In the genomic region with DNA sequence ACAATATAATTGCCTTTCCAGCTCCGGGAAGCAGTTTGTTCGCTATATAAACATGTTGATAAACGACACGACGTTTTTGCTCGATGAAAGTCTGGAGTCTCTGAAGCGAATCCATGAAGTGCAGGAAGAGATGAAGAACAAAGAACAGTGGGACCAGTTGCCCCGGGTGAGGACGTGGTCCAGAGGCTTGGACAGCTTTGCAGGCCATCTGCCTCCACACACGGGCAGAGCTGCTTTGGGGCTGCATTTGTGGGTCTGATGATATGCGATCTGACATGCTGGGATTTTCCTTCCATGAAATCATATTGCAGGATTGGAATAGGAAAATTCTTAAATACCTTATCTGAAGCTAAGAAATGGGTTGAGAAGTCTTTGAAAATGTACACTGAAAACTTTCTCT, we compare ENCODE assay signal across 15 cellular contexts. TPM values are rescaled to one million over a fixed set of nuclear protein-coding genes. Genes with fewer than 3 reads are reported as not detected.
DNase-seq lines count a peak whose midpoint lies in the region; ATAC-seq and TF ChIP-seq lines count a peak whose summit lies in the region.
"Had no signal": no experiment of that assay in that cellular context is flagged by ENCODE, and none has a peak within 500 bp of the region (broad histone marks: within the 10 kb centered on the region; RNA-seq: fewer than 3 reads in every experiment).

No MANE protein-coding gene starts in this region.

- POLR2A ChIA-PET in GM10248 (lab: Yijun Ruan, JAX): no interaction called here

- no peak overlapping the region for H3K9ac ChIP-seq in rectal smooth muscle tissue (ENCODE audit: low read length)

- no peak overlapping the region for H3K4me3 Mint-ChIP-seq in CD4-positive, CD25-positive, alpha-beta regulatory T cell
- H3K4me3 Mint-ChIP-seq: activated CD8-positive, alpha-beta memory T cell treated with anti-CD3 and anti-CD28 coated beads, Interleukin-2, amount 10 ng/mL, durations not matched to agents 7 days and 5 days; activated naive CD8-positive, alpha-beta T cell; neural crest cell had no signal

- H3K4me3 ChIP-seq in CD4-positive, CD25-positive, alpha-beta regulatory T cell (ENCODE audit: low read depth, low read length): no peak overlapping the region
- H3K4me3 ChIP-seq in rectal smooth muscle tissue (ENCODE audit: low read length): no peak overlapping the region

- H3K27me3 Mint-ChIP-seq in CD4-positive, CD25-positive, alpha-beta regulatory T cell: no peaks in the 10 kb centered on the region
- H3K27me3 Mint-ChIP-seq: activated CD8-positive, alpha-beta memory T cell treated with anti-CD3 and anti-CD28 coated beads, Interleukin-2, amount 10 ng/mL, durations not matched to agents 7 days and 5 days; activated naive CD8-positive, alpha-beta T cell had no signal

- H3K27me3 ChIP-seq in CD4-positive, CD25-positive, alpha-beta regulatory T cell (ENCODE audit: control insufficient read depth, insufficient read depth, low read length): no peaks in the 10 kb centered on the region
- H3K27me3 ChIP-seq in rectal smooth muscle tissue (ENCODE audit: control insufficient read depth, insufficient read depth, low read length): no peaks in the 10 kb centered on the region

- CTCF ChIA-PET in GM10248 (lab: Yijun Ruan, JAX): interaction anchor here (0.7 to 1.7 kb wide), 6 partner anchors 9 to 269 kb away, joined by 3 to 5 read pairs (median 3); partner anchors contain the start of gene CENPS

- H3K9me3 ChIP-seq in CD4-positive, CD25-positive, alpha-beta regulatory T cell (ENCODE audit: control insufficient read depth in 2 of 2, low read length in 2 of 2): no peaks in the 10 kb centered on the region

- peaks cover 50% of the 10 kb centered on the region for H3K36me3 ChIP-seq in CD4-positive, CD25-positive, alpha-beta regulatory T cell (ENCODE audit: control insufficient read depth, insufficient read depth, low read length)
- peaks cover 17% of the 10 kb centered on the region for H3K36me3 ChIP-seq in rectal smooth muscle tissue (ENCODE audit: control insufficient read depth, insufficient read depth, low read length)

- peaks cover 41% of the 10 kb centered on the region for H3K36me3 Mint-ChIP-seq in CD4-positive, CD25-positive, alpha-beta regulatory T cell

- in situ Hi-C loops in GM13977 (cut with MboI; ENCODE audit: low pct_unique_long_range_greater_than_20kb, low sequenced_read_pairs, unreplicated experiment): no loop called here

- H3K27ac ChIP-seq in CD4-positive, CD25-positive, alpha-beta regulatory T cell (ENCODE audit: insufficient read depth, low read length, poor library complexity, severe bottlenecking): no peak overlapping the region
- H3K27ac ChIP-seq in caudate nucleus (ENCODE audit: low read depth, low read length) (peak overlapping the region; percentile 85), rectal smooth muscle tissue (ENCODE audit: low read depth, low read length) (peak overlapping the region; percentile 77)
- H3K27ac ChIP-seq: VCaP had no signal

- no peak for DNase-seq in CD4-positive, CD25-positive, alpha-beta regulatory T cell
- DNase-seq in caudate nucleus (lab: John Stamatoyannopoulos, UW) (peak in 46 of 61 donors; percentile 4 to 88 (median 28)), hypothalamus (lab: John Stamatoyannopoulos, UW) (peak in 29 of 51 donors; percentile 5 to 66 (median 33)), GM13977 (ENCODE audit: low spot score) (no peak), GM10248 (ENCODE audit: extremely low spot score) (no peak), NCI-H2107 (lab: John Stamatoyannopoulos, UW) (no peak)
- DNase-seq: activated CD8-positive, alpha-beta memory T cell treated with anti-CD3 and anti-CD28 coated beads, Interleukin-2, amount 10 ng/mL, durations not matched to agents 7 days and 5 days; NCI-H1048; stimulated activated CD4-positive, alpha-beta T cell treated with anti-CD3 and anti-CD28 coated beads, Interleukin-15, amount 100 ng/mL, for 24 hours had no signal

- TF ChIP-seq CTCF in GM13977 (IDR thresholded peaks at IDR 0.05; ENCODE audit: extremely low read depth, insufficient read depth, missing control alignments) (no peak), GM10248 (IDR thresholded peaks at IDR 0.05; ENCODE audit: control extremely low read depth, extremely low read depth, low read depth, missing control alignments) (no peak)

- peak overlapping the region in 2 of 3 donors; percentile 11 to 84 for H3K27ac Mint-ChIP-seq in CD4-positive, CD25-positive, alpha-beta regulatory T cell
- H3K27ac Mint-ChIP-seq: activated CD8-positive, alpha-beta memory T cell treated with anti-CD3 and anti-CD28 coated beads, Interleukin-2, amount 10 ng/mL, durations not matched to agents 7 days and 5 days; activated naive CD8-positive, alpha-beta T cell had no signal

- no peaks in the 10 kb centered on the region for H3K4me1 ChIP-seq in CD4-positive, CD25-positive, alpha-beta regulatory T cell (ENCODE audit: control insufficient read depth, insufficient read depth, low read length, poor library complexity, severe bottlenecking)
- peaks cover 16% of the 10 kb centered on the region for H3K4me1 ChIP-seq in rectal smooth muscle tissue (ENCODE audit: control insufficient read depth, insufficient read depth, low read length)

- no peaks in the 10 kb centered on the region for H3K9me3 Mint-ChIP-seq in CD4-positive, CD25-positive, alpha-beta regulatory T cell
- H3K9me3 Mint-ChIP-seq: neural crest cell had no signal

- peaks cover 0 to 3% (median 1%) of the 10 kb centered on the region in 4 donors for H3K4me1 Mint-ChIP-seq in CD4-positive, CD25-positive, alpha-beta regulatory T cell

- ATAC-seq in CD4-positive, CD25-positive, alpha-beta regulatory T cell (ENCODE audit: low read depth in 2 of 2): no peak
- ATAC-seq in SK-N-SH treated with all-trans-retinoic acid at 6 μM for 48 hours: no peak
- ATAC-seq: activated CD8-positive, alpha-beta memory T cell treated with anti-CD3 and anti-CD28 coated beads, Interleukin-2, amount 10 ng/mL, durations not matched to agents 7 days and 5 days; left lobe of liver had no signal

TF ChIP-seq in SK-N-SH treated with all-trans-retinoic acid at 6 μM for 48 hours, 23 proteins besides CTCF, POLR2A, EP300 and RAD21:
- no peak for TF ChIP-seq GLIS3 (CRISPR knock-in tag; IDR thresholded peaks at IDR 0.05)
- TF ChIP-seq CREB5 (CRISPR knock-in tag; IDR thresholded peaks at IDR 0.05; ENCODE audit: low read depth): no peak
- TF ChIP-seq TOX (CRISPR knock-in tag; IDR thresholded peaks at IDR 0.05; ENCODE audit: borderline replicate concordance): no peak
- TF ChIP-seq, protein P1, sequence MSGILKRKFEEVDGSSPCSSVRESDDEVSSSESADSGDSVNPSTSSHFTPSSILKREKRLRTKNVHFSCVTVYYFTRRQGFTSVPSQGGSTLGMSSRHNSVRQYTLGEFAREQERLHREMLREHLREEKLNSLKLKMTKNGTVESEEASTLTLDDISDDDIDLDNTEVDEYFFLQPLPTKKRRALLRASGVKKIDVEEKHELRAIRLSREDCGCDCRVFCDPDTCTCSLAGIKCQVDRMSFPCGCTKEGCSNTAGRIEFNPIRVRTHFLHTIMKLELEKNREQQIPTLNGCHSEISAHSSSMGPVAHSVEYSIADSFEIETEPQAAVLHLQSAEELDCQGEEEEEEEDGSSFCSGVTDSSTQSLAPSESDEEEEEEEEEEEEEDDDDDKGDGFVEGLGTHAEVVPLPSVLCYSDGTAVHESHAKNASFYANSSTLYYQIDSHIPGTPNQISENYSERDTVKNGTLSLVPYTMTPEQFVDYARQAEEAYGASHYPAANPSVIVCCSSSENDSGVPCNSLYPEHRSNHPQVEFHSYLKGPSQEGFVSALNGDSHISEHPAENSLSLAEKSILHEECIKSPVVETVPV (CRISPR knock-in tag; IDR thresholded peaks at IDR 0.05): no peak
- TF ChIP-seq, protein P2, sequence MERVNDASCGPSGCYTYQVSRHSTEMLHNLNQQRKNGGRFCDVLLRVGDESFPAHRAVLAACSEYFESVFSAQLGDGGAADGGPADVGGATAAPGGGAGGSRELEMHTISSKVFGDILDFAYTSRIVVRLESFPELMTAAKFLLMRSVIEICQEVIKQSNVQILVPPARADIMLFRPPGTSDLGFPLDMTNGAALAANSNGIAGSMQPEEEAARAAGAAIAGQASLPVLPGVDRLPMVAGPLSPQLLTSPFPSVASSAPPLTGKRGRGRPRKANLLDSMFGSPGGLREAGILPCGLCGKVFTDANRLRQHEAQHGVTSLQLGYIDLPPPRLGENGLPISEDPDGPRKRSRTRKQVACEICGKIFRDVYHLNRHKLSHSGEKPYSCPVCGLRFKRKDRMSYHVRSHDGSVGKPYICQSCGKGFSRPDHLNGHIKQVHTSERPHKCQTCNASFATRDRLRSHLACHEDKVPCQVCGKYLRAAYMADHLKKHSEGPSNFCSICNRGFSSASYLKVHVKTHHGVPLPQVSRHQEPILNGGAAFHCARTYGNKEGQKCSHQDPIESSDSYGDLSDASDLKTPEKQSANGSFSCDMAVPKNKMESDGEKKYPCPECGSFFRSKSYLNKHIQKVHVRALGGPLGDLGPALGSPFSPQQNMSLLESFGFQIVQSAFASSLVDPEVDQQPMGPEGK (CRISPR knock-in tag; IDR thresholded peaks at IDR 0.05; ENCODE audit: borderline replicate concordance): no peak

RNA-seq across cellular contexts. Expression of gene KIF1B, which starts 49.2 kb away (rescaled TPM):
- total RNA-seq in CD4-positive, CD25-positive, alpha-beta regulatory T cell: 26.6 TPM
- polyA plus RNA-seq in CD4-positive, CD25-positive, alpha-beta regulatory T cell: 1 to 10 TPM in 3 of 4 donors, under 1 TPM in 1; 0.79 to 2.3 (median 2.0) TPM

Comparison
In these comparisons a context has a peak if more than half of its experiments do, and no peak if none do; other contexts are left out.
1. DNase-seq: peak in caudate nucleus (46 of 61) and hypothalamus (29 of 51); none in CD4-positive, CD25-positive, alpha-beta regulatory T cell (0 of 3), GM13977 (single experiment), GM10248 (single experiment) and NCI-H2107 (single experiment).